32 cellular contexts compared by ENCODE assay signal in the genomic region with DNA sequence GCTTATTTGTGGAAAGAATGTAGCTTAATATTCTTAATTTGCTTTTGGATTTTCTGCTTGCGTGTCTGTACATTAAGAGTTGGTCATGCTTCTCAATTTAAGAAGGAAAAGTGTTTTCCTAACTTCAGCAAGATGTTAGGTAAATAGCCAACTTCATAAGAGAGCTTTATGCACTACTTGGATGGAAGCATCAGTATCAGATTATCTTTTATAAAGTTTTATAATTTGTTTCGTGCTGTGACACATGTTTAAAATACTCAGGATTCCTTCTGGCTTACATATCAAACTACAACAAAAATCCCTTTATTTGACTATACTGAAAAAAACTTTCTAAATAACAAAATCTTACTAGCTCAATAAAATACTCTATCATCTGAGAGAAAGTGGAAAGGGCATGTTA. TPM values are rescaled to one million over a fixed set of nuclear protein-coding genes. Genes with fewer than 3 reads are reported as not detected.
DNase-seq lines count a peak whose midpoint lies in the region; ATAC-seq and TF ChIP-seq lines count a peak whose summit lies in the region.
"Had no signal": no experiment of that assay in that cellular context is flagged by ENCODE, and none has a peak within 500 bp of the region (broad histone marks: within the 10 kb centered on the region; RNA-seq: fewer than 3 reads in every experiment).

No MANE protein-coding gene starts in this region.

- CTCF ChIA-PET in SK-N-SH (lab: Yijun Ruan, JAX), result interaction anchor here (0.8 to 2.1 kb wide), 4 partner anchors 10 to 78 kb away, joined by 3 to 8 read pairs (median 4); no protein-coding TSS in a partner anchor

- H3K9ac ChIP-seq in SK-N-SH, result no peak overlapping the region

- H2AFZ ChIP-seq in SK-N-SH (ENCODE audit: low read depth), result no peak overlapping the region
- H2AFZ ChIP-seq: hepatocyte had no signal

- H3F3A ChIP-seq in SK-N-SH (replicated peaks; ENCODE audit: insufficient read depth), result no peaks in the 10 kb centered on the region

- H3K9me3 ChIP-seq in SK-N-SH (no peaks in the 10 kb centered on the region), heart left ventricle (peaks cover 0 to 3% (median 0%) of the 10 kb centered on the region in 12 donors)
- H3K9me3 ChIP-seq: gastrocnemius medialis, right lobe of liver had no signal

- no peaks in the 10 kb centered on the region for H3K27me3 ChIP-seq in SK-N-SH (ENCODE audit: insufficient read depth)
- H3K27me3 ChIP-seq in heart left ventricle, result no peaks in the 10 kb centered on the region
- H3K27me3 ChIP-seq: brain microvascular endothelial cell, gastrocnemius medialis, hepatocyte, right lobe of liver had no signal

- no peaks in the 10 kb centered on the region for H3K79me2 ChIP-seq in SK-N-SH (ENCODE audit: insufficient read depth)
- H3K79me2 ChIP-seq: hepatocyte had no signal

- TF ChIP-seq RAD21 in SK-N-SH (IDR thresholded peaks at IDR 0.05; ENCODE audit: low read length), result no peak

- H3K4me2 ChIP-seq in SK-N-SH, result no peak overlapping the region
- H3K4me2 ChIP-seq: hepatocyte had no signal

- H3K4me3 ChIP-seq in SK-N-SH (ENCODE audit: low read depth in 2 of 2, low read length in 1 of 2) (no peak overlapping the region), fibroblast of villous mesenchyme (ENCODE audit: low read depth, low read length) (no peak overlapping the region), heart left ventricle (no peak overlapping the region)
- H3K4me3 ChIP-seq: gastrocnemius medialis, hepatocyte, right lobe of liver had no signal

- H4K20me1 ChIP-seq in SK-N-SH (ENCODE audit: insufficient read depth), result no peaks in the 10 kb centered on the region

- H3K27ac ChIP-seq in SK-N-SH (ENCODE audit: low read depth in 2 of 2, low read length in 1 of 2), result no peak overlapping the region
- H3K27ac ChIP-seq in substantia nigra (ENCODE audit: low read depth, low read length, poor library complexity, severe bottlenecking), result no peak overlapping the region
- H3K27ac ChIP-seq in heart left ventricle, result no peak overlapping the region
- H3K27ac ChIP-seq: 22Rv1, brain microvascular endothelial cell, gastrocnemius medialis, hepatocyte, right lobe of liver had no signal

- H3K9me2 ChIP-seq in SK-N-SH, result no peaks in the 10 kb centered on the region

- H3K36me3 ChIP-seq in SK-N-SH (replicated peaks in 1 of 2; ENCODE audit: control insufficient read depth in 1 of 2, insufficient read depth in 2 of 2, low read length in 1 of 2) (no peaks in the 10 kb centered on the region), heart left ventricle (no peaks in the 10 kb centered on the region)
- H3K36me3 ChIP-seq: brain microvascular endothelial cell, gastrocnemius medialis, right lobe of liver had no signal

- WGBS in SK-N-SH (ENCODE audit: low lambda C conversion rate), result 31% methylated on average over 2 of the region's 2 CpGs
- WGBS in heart left ventricle, 4 donors, result 72 to 87% (median 81%) methylated on average over 2 of the region's 2 CpGs

- no peaks in the 10 kb centered on the region; a peak in 1 of 4 replicates for H3K4me1 ChIP-seq in SK-N-SH (ENCODE audit: control insufficient read depth in 1 of 2, insufficient read depth in 2 of 2, low read depth in 1 of 2, low read length in 1 of 2)
- H3K4me1 ChIP-seq in heart left ventricle, result peaks cover 0 to 6% (median 0%) of the 10 kb centered on the region in 12 donors
- H3K4me1 ChIP-seq: gastrocnemius medialis, right lobe of liver had no signal

- TF ChIP-seq CTCF in SK-N-SH (IDR thresholded peaks at IDR 0.05) (no peak), fibroblast of villous mesenchyme (IDR thresholded peaks at IDR 0.05; ENCODE audit: insufficient read depth, low read depth, low read length) (no peak), heart left ventricle (IDR thresholded peaks at IDR 0.05) (no peak), GM20000 (IDR thresholded peaks at IDR 0.05; ENCODE audit: extremely low read depth, missing control alignments) (no peak)

- intact Hi-C loops in heart left ventricle (cut with DNase I), result no loop called here

- DNase-seq in SK-N-SH (no peak), astrocyte of the hippocampus (ENCODE audit: low read depth, low spot score) (peak; percentile 12), fibroblast of villous mesenchyme (ENCODE audit: low read depth) (peak; percentile 14), substantia nigra (lab: John Stamatoyannopoulos, UW) (no peak), heart left ventricle (no peak), GM20000 (ENCODE audit: low spot score) (no peak)
- DNase-seq in activated CD4-positive, alpha-beta T cell treated with anti-CD3 and anti-CD28 coated beads for 4 hours, result no peak
- DNase-seq: activated CD4-positive, alpha-beta T cell treated with anti-CD3 and anti-CD28 coated beads for 36 hours; activated CD8-positive, alpha-beta memory T cell treated with anti-CD3 and anti-CD28 coated beads for 24 hours; activated effector memory CD4-positive, alpha-beta T cell treated with anti-CD3 and anti-CD28 coated beads, Interleukin-2, amount 50 U/mL, for 16 hours; activated naive CD8-positive, alpha-beta T cell treated with anti-CD3 and anti-CD28 coated beads, Interleukin-2, amount 10 ng/mL, durations not matched to agents 7 days and 5 days; activated T-cell treated with anti-CD3 and anti-CD28 coated beads, Interleukin-2, amount 50 U/mL, for 1 hour; brain microvascular endothelial cell; CD8-positive, alpha-beta memory T cell; effector CD8-positive, alpha-beta T cell; gastrocnemius medialis; GDM1; GOT3; left cardiac atrium; NCI-H446; NCI-H82; right lobe of liver; stimulated activated naive B cell treated with anti-CD40 and anti-IgM and Interleukin-4, amounts not matched to agents 10 μg/mL and 1 μg/mL and 100 μg/mL, for 72 hours had no signal

- ATAC-seq in SK-N-SH treated with all-trans-retinoic acid at 6 μM for 48 hours, result peak; percentile 19; the same call in 1 of the 3 replicates
- no peak for ATAC-seq in heart left ventricle
- ATAC-seq: activated CD4-positive, alpha-beta T cell treated with anti-CD3 and anti-CD28 coated beads for 36 hours; gastrocnemius medialis; HepG2; left cardiac atrium; right lobe of liver; stimulated activated naive B cell treated with anti-CD40 and anti-IgM and Interleukin-4, amounts not matched to agents 10 μg/mL and 1 μg/mL and 100 μg/mL, for 72 hours had no signal

- TF ChIP-seq POLR2A in heart left ventricle (IDR thresholded peaks at IDR 0.05), result no peak

- TF ChIP-seq EP300 in SK-N-SH (IDR thresholded peaks at IDR 0.05; ENCODE audit: borderline replicate concordance in 1 of 2, low read depth in 1 of 2, low read length in 1 of 2), result no peak

- POLR2A ChIA-PET in SK-N-SH (lab: Yijun Ruan, JAX), result no interaction called here

TF ChIP-seq in SK-N-SH treated with all-trans-retinoic acid at 6 μM for 48 hours, 23 proteins besides CTCF, POLR2A, EP300 and RAD21:
- no peak for TF ChIP-seq ESRRG (CRISPR knock-in tag; IDR thresholded peaks at IDR 0.05)
- TF ChIP-seq OSR1 (CRISPR knock-in tag; IDR thresholded peaks at IDR 0.05), result no peak
- TF ChIP-seq CSDC2 (CRISPR knock-in tag; IDR thresholded peaks at IDR 0.05), result no peak
- TF ChIP-seq RARB (CRISPR knock-in tag; IDR thresholded peaks at IDR 0.05), result no peak
- no peak for TF ChIP-seq ZNF8 (CRISPR knock-in tag; IDR thresholded peaks at IDR 0.05)
- no peak for TF ChIP-seq ZNF565 (CRISPR knock-in tag; conservative IDR thresholded peaks at IDR 0.05; ENCODE audit: low read depth)
- no peak for TF ChIP-seq ZFP30 (CRISPR knock-in tag; IDR thresholded peaks at IDR 0.05)
- no peak for TF ChIP-seq BACH2 (CRISPR knock-in tag; IDR thresholded peaks at IDR 0.05; ENCODE audit: borderline replicate concordance)

TF ChIP-seq in SK-N-SH, 30 proteins besides CTCF, POLR2A, EP300 and RAD21:
- TF ChIP-seq, protein P1, sequence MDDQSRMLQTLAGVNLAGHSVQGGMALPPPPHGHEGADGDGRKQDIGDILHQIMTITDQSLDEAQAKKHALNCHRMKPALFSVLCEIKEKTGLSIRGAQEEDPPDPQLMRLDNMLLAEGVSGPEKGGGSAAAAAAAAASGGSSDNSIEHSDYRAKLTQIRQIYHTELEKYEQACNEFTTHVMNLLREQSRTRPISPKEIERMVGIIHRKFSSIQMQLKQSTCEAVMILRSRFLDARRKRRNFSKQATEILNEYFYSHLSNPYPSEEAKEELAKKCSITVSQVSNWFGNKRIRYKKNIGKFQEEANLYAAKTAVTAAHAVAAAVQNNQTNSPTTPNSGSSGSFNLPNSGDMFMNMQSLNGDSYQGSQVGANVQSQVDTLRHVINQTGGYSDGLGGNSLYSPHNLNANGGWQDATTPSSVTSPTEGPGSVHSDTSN (IDR thresholded peaks at IDR 0.05), result no peak
- no peak for TF ChIP-seq ELF1 (IDR thresholded peaks at IDR 0.05)
- TF ChIP-seq EZH2phosphoT487 (IDR thresholded peaks at IDR 0.05; ENCODE audit: borderline replicate concordance, low read depth), result no peak
- TF ChIP-seq, protein P2, sequence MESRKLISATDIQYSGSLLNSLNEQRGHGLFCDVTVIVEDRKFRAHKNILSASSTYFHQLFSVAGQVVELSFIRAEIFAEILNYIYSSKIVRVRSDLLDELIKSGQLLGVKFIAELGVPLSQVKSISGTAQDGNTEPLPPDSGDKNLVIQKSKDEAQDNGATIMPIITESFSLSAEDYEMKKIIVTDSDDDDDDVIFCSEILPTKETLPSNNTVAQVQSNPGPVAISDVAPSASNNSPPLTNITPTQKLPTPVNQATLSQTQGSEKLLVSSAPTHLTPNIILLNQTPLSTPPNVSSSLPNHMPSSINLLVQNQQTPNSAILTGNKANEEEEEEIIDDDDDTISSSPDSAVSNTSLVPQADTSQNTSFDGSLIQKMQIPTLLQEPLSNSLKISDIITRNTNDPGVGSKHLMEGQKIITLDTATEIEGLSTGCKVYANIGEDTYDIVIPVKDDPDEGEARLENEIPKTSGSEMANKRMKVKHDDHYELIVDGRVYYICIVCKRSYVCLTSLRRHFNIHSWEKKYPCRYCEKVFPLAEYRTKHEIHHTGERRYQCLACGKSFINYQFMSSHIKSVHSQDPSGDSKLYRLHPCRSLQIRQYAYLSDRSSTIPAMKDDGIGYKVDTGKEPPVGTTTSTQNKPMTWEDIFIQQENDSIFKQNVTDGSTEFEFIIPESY (IDR thresholded peaks at IDR 0.05; ENCODE audit: borderline replicate concordance, low read depth), result no peak
- no peak for TF ChIP-seq RCOR1 (IDR thresholded peaks at IDR 0.05; ENCODE audit: low read length)

RNA-seq across cellular contexts. Expression of a gene that starts 34.8 kb away (rescaled TPM):
- polyA plus RNA-seq in SK-N-SH (2012; rRNA removed) (not detected in 2 replicates), heart left ventricle (under 1 TPM in 1 of 2 donors, not detected in 1; 0.37 TPM)
- not detected in 2 replicates for polyA plus RNA-seq in SK-N-SH (2012; cell fraction: cytosol; rRNA removed)
- polyA plus RNA-seq in SK-N-SH (2012; cell fraction: nucleus; rRNA removed), result not detected in 2 replicates
- total RNA-seq in fibroblast of villous mesenchyme (not detected in 2 replicates), heart left ventricle (not detected)
- total RNA-seq: activated CD4-positive, alpha-beta T cell treated with anti-CD3 and anti-CD28 coated beads for 36 hours; activated naive CD8-positive, alpha-beta T cell treated with anti-CD3 and anti-CD28 coated beads, Interleukin-2, amount 10 ng/mL, durations not matched to agents 7 days and 5 days; CD8-positive, alpha-beta memory T cell; left cardiac atrium; LHCN-M2; neural crest cell; posterior vena cava had no signal
- polyA plus RNA-seq: CD8-positive, alpha-beta memory T cell had no signal

RNA-seq across cellular contexts. Expression of a gene that starts 42.1 kb away (rescaled TPM):
- polyA plus RNA-seq in SK-N-SH (2012; rRNA removed) (not detected in 2 replicates), heart left ventricle (not detected)
- polyA plus RNA-seq in SK-N-SH (2012; cell fraction: cytosol; rRNA removed), result not detected in 2 replicates
- not detected in 2 replicates for polyA plus RNA-seq in SK-N-SH (2012; cell fraction: nucleus; rRNA removed)
- total RNA-seq in fibroblast of villous mesenchyme (not detected in 2 replicates), heart left ventricle (not detected)
- total RNA-seq: activated CD4-positive, alpha-beta T cell treated with anti-CD3 and anti-CD28 coated beads for 36 hours; activated naive CD8-positive, alpha-beta T cell treated with anti-CD3 and anti-CD28 coated beads, Interleukin-2, amount 10 ng/mL, durations not matched to agents 7 days and 5 days; CD8-positive, alpha-beta memory T cell; epithelial cell of proximal tubule; gastrocnemius medialis; HepG2; left cardiac atrium; LHCN-M2; neural crest cell; posterior vena cava; right lobe of liver; temporal lobe had no signal
- polyA plus RNA-seq: CD8-positive, alpha-beta memory T cell; HepG2 had no signal

Comparison
In these comparisons a context has a peak if more than half of its experiments do, and no peak if none do; other contexts are left out.
1. DNase-seq: peak in astrocyte of the hippocampus (single experiment) and fibroblast of villous mesenchyme (single experiment); none in SK-N-SH (single experiment), substantia nigra (0 of 49), heart left ventricle (0 of 5), activated CD4-positive, alpha-beta T cell treated with anti-CD3 and anti-CD28 coated beads for 4 hours (0 of 2) and GM20000 (single experiment).